In genomic region chr1:22347854-22348760, GRCh38 we compare ENCODE assay signal across 1 cellular context.
TF ChIP-seq lines count a peak whose summit lies in the region.

No MANE protein-coding gene starts in this region.

TF ChIP-seq in H1, 55 proteins besides CTCF, POLR2A, EP300 and RAD21 (continued from another document):
- no peak for TF ChIP-seq HDAC6 (IDR thresholded peaks at IDR 0.05; ENCODE audit: low read depth, low read length)
- no peak for TF ChIP-seq JUND (IDR thresholded peaks at IDR 0.05; ENCODE audit: low read length)
- no peak for TF ChIP-seq ATF3 (IDR thresholded peaks at IDR 0.05; ENCODE audit: insufficient read depth, low read depth, low read length)
